In genomic region chr12:50425859-50426258, GRCh38 we compare ENCODE assay signal across 13 cellular contexts. TPM values are rescaled to one million over a fixed set of nuclear protein-coding genes. Genes with fewer than 3 reads are reported as not detected.
DNase-seq lines count a peak whose midpoint lies in the region; ATAC-seq and TF ChIP-seq lines count a peak whose summit lies in the region.
"Had no signal": no experiment of that assay in that cellular context is flagged by ENCODE, and none has a peak within 500 bp of the region (broad histone marks: within the 10 kb centered on the region; RNA-seq: fewer than 3 reads in every experiment).

No MANE protein-coding gene starts in this region.

- H3K4me3 Mint-ChIP-seq in WTC11 = peak overlapping the region; percentile 29

- peaks cover 27 to 32% of the 10 kb centered on the region in 2 experiments for H3K36me3 ChIP-seq in HEK293 (ENCODE audit: control insufficient read depth in 2 of 2, insufficient read depth in 1 of 2, low read length in 2 of 2)

- no peaks in the 10 kb centered on the region for H3K9me3 Mint-ChIP-seq in WTC11

- CTCF ChIA-PET in HEK293 (lab: Yijun Ruan, JAX) = no interaction called here
- CTCF ChIA-PET in WTC11 (lab: Charles Lee) = no interaction called here

- H3K36me3 Mint-ChIP-seq in WTC11 = peaks cover 15% of the 10 kb centered on the region

- no peak for TF ChIP-seq CTCF in HEK293 (tag by site-specific recombination; IDR thresholded peaks at IDR 0.05)
- no peak for TF ChIP-seq CTCF in WTC11 (IDR thresholded peaks at IDR 0.05)

- no peak overlapping the region for H3K4me3 ChIP-seq in HEK293 (ENCODE audit: low read depth, low read length)

- peaks cover 20% of the 10 kb centered on the region for H3K4me1 Mint-ChIP-seq in WTC11

- peaks cover 11% of the 10 kb centered on the region for H3K4me1 ChIP-seq in HEK293 (ENCODE audit: control insufficient read depth, insufficient read depth, low read length)
- H3K4me1 ChIP-seq: Caco-2 had no signal

- POLR2A ChIA-PET in HEK293 (lab: Yijun Ruan, JAX) (no interaction called here), WTC11 (lab: Charles Lee) (interaction anchor here (0.6 kb wide), 1 partner anchor 82 kb away, joined by 4 read pairs; no protein-coding TSS in a partner anchor)

- ATAC-seq in WTC11 (peak; percentile 97), GM18867 (IDR thresholded peaks at IDR 0.05; ENCODE audit: unreplicated experiment) (no peak), HG03039 (IDR thresholded peaks at IDR 0.05; ENCODE audit: unreplicated experiment) (no peak), HG03196 (IDR thresholded peaks at IDR 0.05; ENCODE audit: unreplicated experiment) (no peak)

- no peaks in the 10 kb centered on the region for H3K27me3 Mint-ChIP-seq in WTC11 (ENCODE audit: low read depth)

- DNase-seq in COLO829 (ENCODE audit: low spot score) (peak; percentile 50), WTC11 (ENCODE audit: low spot score) (peak; percentile 17), myocyte (ENCODE audit: low read depth) (peak; percentile 31)
- DNase-seq: Caco-2, caudate nucleus, Karpas-422, NCI-H2171 treated with DMSO at 0.1 percent for 48 hours, RPMI8226 had no signal

- peak overlapping the region; percentile 73 for H3K27ac Mint-ChIP-seq in WTC11

- no peak overlapping the region for H3K27ac ChIP-seq in HEK293 (ENCODE audit: extremely low read depth, low read depth, low read length)

- no peaks in the 10 kb centered on the region for H3K9me3 ChIP-seq in HEK293 (ENCODE audit: control insufficient read depth, insufficient read depth, low read depth, low read length)
- H3K9me3 ChIP-seq: Caco-2 had no signal

TF ChIP-seq in HEK293, 187 proteins besides CTCF, POLR2A, EP300 and RAD21 (continues in another document):
- TF ChIP-seq RBAK (tag by site-specific recombination; IDR thresholded peaks at IDR 0.05) (no peak), ZNF518A (tag by site-specific recombination; conservative IDR thresholded peaks at IDR 0.05; ENCODE audit: low read depth) (no peak), YY1 (tag by site-specific recombination; IDR thresholded peaks at IDR 0.05) (no peak), BCL11A (tag by site-specific recombination; IDR thresholded peaks at IDR 0.05; ENCODE audit: low read depth) (no peak), KLF1 (tag by site-specific recombination; IDR thresholded peaks at IDR 0.05) (0 out of 2 replicates have a peak, but pooled peaks have one; percentile 24), ZNF214 (tag by site-specific recombination; IDR thresholded peaks at IDR 0.05; ENCODE audit: borderline replicate concordance) (no peak)

TF ChIP-seq in WTC11, 78 proteins besides CTCF, POLR2A, EP300 and RAD21:
- TF ChIP-seq IRF2 (CRISPR knock-in tag; IDR thresholded peaks at IDR 0.05; ENCODE audit: borderline replicate concordance, low read depth) (no peak), USF2 (CRISPR knock-in tag; IDR thresholded peaks at IDR 0.05) (no peak), E2F4 (CRISPR knock-in tag; IDR thresholded peaks at IDR 0.05; ENCODE audit: borderline replicate concordance, low read depth) (no peak), HMGXB4 (CRISPR knock-in tag; IDR thresholded peaks at IDR 0.05) (no peak), KAT7 (CRISPR knock-in tag; IDR thresholded peaks at IDR 0.05; ENCODE audit: borderline replicate concordance) (no peak), JUN (CRISPR knock-in tag; IDR thresholded peaks at IDR 0.05) (no peak), SOX15 (CRISPR knock-in tag; IDR thresholded peaks at IDR 0.05) (no peak), NR2C2 (CRISPR knock-in tag; IDR thresholded peaks at IDR 0.05) (no peak), MAX (CRISPR knock-in tag; IDR thresholded peaks at IDR 0.05) (no peak), ZNF671 (CRISPR knock-in tag; IDR thresholded peaks at IDR 0.05) (no peak), TEAD1 (CRISPR knock-in tag; IDR thresholded peaks at IDR 0.05) (no peak), TP53 (CRISPR knock-in tag; IDR thresholded peaks at IDR 0.05) (no peak), ATF3 (CRISPR knock-in tag; conservative IDR thresholded peaks at IDR 0.05) (no peak), FOXJ3 (CRISPR knock-in tag; IDR thresholded peaks at IDR 0.05; ENCODE audit: borderline replicate concordance) (no peak), TEAD4 (CRISPR knock-in tag; IDR thresholded peaks at IDR 0.05) (no peak), SMAD3 (CRISPR knock-in tag; IDR thresholded peaks at IDR 0.05; ENCODE audit: borderline replicate concordance) (no peak), ZNF317 (CRISPR knock-in tag; IDR thresholded peaks at IDR 0.05; ENCODE audit: borderline replicate concordance, low read depth) (no peak)
- TF ChIP-seq, protein P1, sequence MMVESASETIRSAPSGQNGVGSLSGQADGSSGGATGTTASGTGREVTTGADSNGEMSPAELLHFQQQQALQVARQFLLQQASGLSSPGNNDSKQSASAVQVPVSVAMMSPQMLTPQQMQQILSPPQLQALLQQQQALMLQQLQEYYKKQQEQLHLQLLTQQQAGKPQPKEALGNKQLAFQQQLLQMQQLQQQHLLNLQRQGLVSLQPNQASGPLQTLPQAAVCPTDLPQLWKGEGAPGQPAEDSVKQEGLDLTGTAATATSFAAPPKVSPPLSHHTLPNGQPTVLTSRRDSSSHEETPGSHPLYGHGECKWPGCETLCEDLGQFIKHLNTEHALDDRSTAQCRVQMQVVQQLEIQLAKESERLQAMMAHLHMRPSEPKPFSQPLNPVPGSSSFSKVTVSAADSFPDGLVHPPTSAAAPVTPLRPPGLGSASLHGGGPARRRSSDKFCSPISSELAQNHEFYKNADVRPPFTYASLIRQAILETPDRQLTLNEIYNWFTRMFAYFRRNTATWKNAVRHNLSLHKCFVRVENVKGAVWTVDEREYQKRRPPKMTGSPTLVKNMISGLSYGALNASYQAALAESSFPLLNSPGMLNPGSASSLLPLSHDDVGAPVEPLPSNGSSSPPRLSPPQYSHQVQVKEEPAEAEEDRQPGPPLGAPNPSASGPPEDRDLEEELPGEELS (CRISPR knock-in tag; IDR thresholded peaks at IDR 0.05) = no peak
- TF ChIP-seq, protein P2, sequence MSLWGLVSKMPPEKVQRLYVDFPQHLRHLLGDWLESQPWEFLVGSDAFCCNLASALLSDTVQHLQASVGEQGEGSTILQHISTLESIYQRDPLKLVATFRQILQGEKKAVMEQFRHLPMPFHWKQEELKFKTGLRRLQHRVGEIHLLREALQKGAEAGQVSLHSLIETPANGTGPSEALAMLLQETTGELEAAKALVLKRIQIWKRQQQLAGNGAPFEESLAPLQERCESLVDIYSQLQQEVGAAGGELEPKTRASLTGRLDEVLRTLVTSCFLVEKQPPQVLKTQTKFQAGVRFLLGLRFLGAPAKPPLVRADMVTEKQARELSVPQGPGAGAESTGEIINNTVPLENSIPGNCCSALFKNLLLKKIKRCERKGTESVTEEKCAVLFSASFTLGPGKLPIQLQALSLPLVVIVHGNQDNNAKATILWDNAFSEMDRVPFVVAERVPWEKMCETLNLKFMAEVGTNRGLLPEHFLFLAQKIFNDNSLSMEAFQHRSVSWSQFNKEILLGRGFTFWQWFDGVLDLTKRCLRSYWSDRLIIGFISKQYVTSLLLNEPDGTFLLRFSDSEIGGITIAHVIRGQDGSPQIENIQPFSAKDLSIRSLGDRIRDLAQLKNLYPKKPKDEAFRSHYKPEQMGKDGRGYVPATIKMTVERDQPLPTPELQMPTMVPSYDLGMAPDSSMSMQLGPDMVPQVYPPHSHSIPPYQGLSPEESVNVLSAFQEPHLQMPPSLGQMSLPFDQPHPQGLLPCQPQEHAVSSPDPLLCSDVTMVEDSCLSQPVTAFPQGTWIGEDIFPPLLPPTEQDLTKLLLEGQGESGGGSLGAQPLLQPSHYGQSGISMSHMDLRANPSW (CRISPR knock-in tag; conservative IDR thresholded peaks at IDR 0.05; ENCODE audit: low read depth) = no peak

RNA-seq across cellular contexts. Expression of gene LARP4, which starts 25.2 kb away (rescaled TPM):
- total RNA-seq in WTC11 (2021) = 64.3 to 73.9 TPM (median 73.0 TPM) in 3 replicates
- total RNA-seq in myocyte = 46.5 and 49.8 TPM in 2 replicates
- 14.6 TPM for polyA plus RNA-seq in myocyte (2012)

RNA-seq across cellular contexts. Expression of gene FAM186A, which starts 29.4 kb away (rescaled TPM):
- total RNA-seq in WTC11 (2021) (not detected in 3 replicates), myocyte (not detected in 2 replicates)
- polyA plus RNA-seq in myocyte (2012) = 0.45 TPM
- total RNA-seq: Caco-2 had no signal
- polyA plus RNA-seq: keratinocyte had no signal
